Comparison of ENCODE assay signal across 21 cellular contexts in the genomic region with DNA sequence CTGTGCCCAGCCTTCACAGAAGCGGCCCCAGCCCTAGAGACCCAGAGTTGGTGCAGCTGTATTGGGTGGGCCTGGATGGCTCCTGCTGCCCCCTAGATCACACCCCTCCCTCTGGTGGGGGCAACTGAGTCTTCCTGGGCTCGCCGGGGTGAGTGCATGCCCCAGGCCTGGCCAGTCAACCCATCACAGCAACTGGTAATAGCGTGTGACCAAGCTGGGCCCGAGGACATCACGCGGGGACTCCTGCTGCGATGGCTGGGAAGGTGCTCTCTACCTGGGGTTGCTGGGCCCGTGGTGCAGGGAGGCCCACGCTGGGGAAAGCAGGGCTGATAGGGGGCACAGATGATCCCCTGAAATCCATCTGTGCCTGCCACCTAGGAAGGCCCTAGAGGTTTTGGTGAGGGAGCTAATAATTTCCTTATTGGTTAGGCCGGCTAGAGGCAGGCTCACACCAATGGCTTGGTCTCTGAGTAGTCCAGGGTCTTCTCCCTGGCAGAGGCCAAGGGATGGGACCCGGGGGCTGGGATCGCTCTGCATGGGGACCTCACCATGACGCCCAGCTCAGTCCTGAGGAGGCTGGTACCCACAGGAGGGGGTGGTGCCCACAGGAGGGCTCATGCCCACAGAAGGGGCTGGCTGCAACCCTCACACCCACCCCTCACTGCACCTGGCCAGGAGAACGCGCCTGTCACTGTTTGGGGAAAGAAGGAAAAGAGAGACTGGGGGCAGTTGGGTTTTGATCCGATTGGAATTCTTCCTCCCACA.
A peak's percentile ranks its signal among the peaks of the same experiment; 100 is the strongest.
DNase-seq lines count a peak whose midpoint lies in the region; ATAC-seq and TF ChIP-seq lines count a peak whose summit lies in the region.
"Had no signal": no experiment of that assay in that cellular context is flagged by ENCODE, and none has a peak within 500 bp of the region (broad histone marks: within the 10 kb centered on the region; RNA-seq: fewer than 3 reads in every experiment).

No MANE protein-coding gene starts in this region.

- H3K9me3 Mint-ChIP-seq in natural killer cell (no peaks in the 10 kb centered on the region), endodermal cell (no peaks in the 10 kb centered on the region)
- no peaks in the 10 kb centered on the region for H3K9me3 Mint-ChIP-seq in natural killer cell treated with Interleukin-12 subunit alpha and Interleukin-12 subunit beta and Interleukin-15 and Interleukin-18, amount 100 ng/mL, for 72 hours
- no peaks in the 10 kb centered on the region for H3K9me3 Mint-ChIP-seq in CD8-positive, alpha-beta T cell
- H3K9me3 Mint-ChIP-seq: activated T-helper 2 cell treated with anti-CD3 and anti-CD28 coated beads, Interferon-gamma antibody, Interleukin-2, Interleukin-4, amounts not matched to agents 10 μg/mL and 5 μg/mL and 100 μg/mL, durations not matched to agents 14 hours and 24 hours and 36 hours; naive B cell had no signal

- peak overlapping the region; percentile 69 for H3K18ac ChIP-seq in trophoblast cell (ENCODE audit: low read length)

- no peak overlapping the region for H3K4ac ChIP-seq in trophoblast cell (ENCODE audit: low read depth, low read length)

- no peak overlapping the region for H4K8ac ChIP-seq in trophoblast cell (ENCODE audit: low read depth, low read length)

- H3K27ac ChIP-seq in endodermal cell (ENCODE audit: low read depth, low read length) (no peak overlapping the region), trophoblast cell (ENCODE audit: low read depth, low read length) (no peak overlapping the region)
- no peak overlapping the region for H3K27ac ChIP-seq in CD8-positive, alpha-beta T cell (ENCODE audit: low read depth, low read length)
- H3K27ac ChIP-seq: C4-2B, KMS-11, SJSA1, tibial artery had no signal

- H3K9ac ChIP-seq in endodermal cell (ENCODE audit: extremely low read depth, low read length, poor library complexity, severe bottlenecking) (no peak overlapping the region), trophoblast cell (ENCODE audit: low read length) (no peak overlapping the region)
- H3K9ac ChIP-seq: KMS-11 had no signal

- H3K4me3 Mint-ChIP-seq in natural killer cell (no peak overlapping the region), endodermal cell (no peak overlapping the region)
- no peak overlapping the region for H3K4me3 Mint-ChIP-seq in natural killer cell treated with Interleukin-12 subunit alpha and Interleukin-12 subunit beta and Interleukin-15 and Interleukin-18, amount 100 ng/mL, for 72 hours
- no peak overlapping the region for H3K4me3 Mint-ChIP-seq in CD8-positive, alpha-beta T cell
- H3K4me3 Mint-ChIP-seq: activated CD4-positive, alpha-beta T cell treated with anti-CD3 and anti-CD28 coated beads for 36 hours; activated CD8-positive, alpha-beta memory T cell treated with anti-CD3 and anti-CD28 coated beads, Interleukin-2, amount 10 ng/mL, durations not matched to agents 7 days and 5 days; naive B cell had no signal

- peaks cover 18 to 35% of the 10 kb centered on the region in 2 donors for H3K4me1 Mint-ChIP-seq in natural killer cell
- H3K4me1 Mint-ChIP-seq in natural killer cell treated with Interleukin-12 subunit alpha and Interleukin-12 subunit beta and Interleukin-15 and Interleukin-18, amount 100 ng/mL, for 72 hours (ENCODE audit: low read depth in 2 of 2), result peaks cover 0 to 18% of the 10 kb centered on the region in 2 donors
- peaks cover 25% of the 10 kb centered on the region for H3K4me1 Mint-ChIP-seq in endodermal cell
- peaks cover 5% of the 10 kb centered on the region for H3K4me1 Mint-ChIP-seq in CD8-positive, alpha-beta T cell (ENCODE audit: low read depth)
- H3K4me1 Mint-ChIP-seq: activated CD4-positive, alpha-beta T cell treated with anti-CD3 and anti-CD28 coated beads for 36 hours; activated CD8-positive, alpha-beta memory T cell treated with anti-CD3 and anti-CD28 coated beads, Interleukin-2, amount 10 ng/mL, durations not matched to agents 7 days and 5 days had no signal

- no peak overlapping the region for H3K4me2 ChIP-seq in trophoblast cell (ENCODE audit: low read length)
- H3K4me2 ChIP-seq: KMS-11 had no signal

- H3K4me3 ChIP-seq in endodermal cell (ENCODE audit: low read length), result no peak overlapping the region
- H3K4me3 ChIP-seq in trophoblast cell (ENCODE audit: low read depth, low read length), result no peak overlapping the region
- H3K4me3 ChIP-seq in CD8-positive, alpha-beta T cell (ENCODE audit: low read depth, low read length), result no peak overlapping the region
- H3K4me3 ChIP-seq: SJSA1, tibial artery had no signal

- CTCF ChIA-PET in CD8-positive, alpha-beta T cell (lab: Charles Lee), result interaction anchor here (0.7 to 1.0 kb wide), 2 partner anchors 22 to 179 kb away, joined by 3 read pairs; no protein-coding TSS in a partner anchor

- H3K79me2 ChIP-seq in trophoblast cell (ENCODE audit: control insufficient read depth, insufficient read depth, low read length, poor library complexity), result no peaks in the 10 kb centered on the region

- H3K4me1 ChIP-seq in endodermal cell (ENCODE audit: control insufficient read depth, insufficient read depth, low read length), result peaks cover 3% of the 10 kb centered on the region
- H3K4me1 ChIP-seq in trophoblast cell (ENCODE audit: control insufficient read depth in 1 of 2, insufficient read depth in 2 of 2, low read length in 2 of 2), result peaks cover 9 to 23% of the 10 kb centered on the region in 2 experiments
- H3K4me1 ChIP-seq in CD8-positive, alpha-beta T cell (ENCODE audit: insufficient read depth, low read length), result no peaks in the 10 kb centered on the region

- no peak overlapping the region for H4K12ac ChIP-seq in trophoblast cell (ENCODE audit: low read depth, low read length)

- H3K79me1 ChIP-seq in trophoblast cell (ENCODE audit: low read length), result peaks cover 2% of the 10 kb centered on the region

- H2BK5ac ChIP-seq in trophoblast cell (ENCODE audit: low read depth, low read length, poor library complexity), result no peak overlapping the region

- no peak overlapping the region for H3K14ac ChIP-seq in trophoblast cell (ENCODE audit: low read length)

- H3K27me3 ChIP-seq in endodermal cell (ENCODE audit: control insufficient read depth, insufficient read depth, low read length, poor library complexity, severe bottlenecking) (no peaks in the 10 kb centered on the region), trophoblast cell (ENCODE audit: insufficient read depth, low read length) (no peaks in the 10 kb centered on the region)
- no peaks in the 10 kb centered on the region for H3K27me3 ChIP-seq in CD8-positive, alpha-beta T cell (ENCODE audit: insufficient read depth, low read length)
- H3K27me3 ChIP-seq: SJSA1, tibial artery had no signal

- TF ChIP-seq CTCF in natural killer cell (IDR thresholded peaks at IDR 0.05), result no peak
- no peak for TF ChIP-seq CTCF in endodermal cell (conservative IDR thresholded peaks at IDR 0.05)
- TF ChIP-seq CTCF in CD8-positive, alpha-beta T cell (IDR thresholded peaks at IDR 0.05), result no peak

- intact Hi-C loops in natural killer cell (cut with micrococcal nuclease), result no loop called here
- intact Hi-C loops in CD8-positive, alpha-beta T cell (cut with DNase I, micrococcal nuclease), result no loop called here

- no peaks in the 10 kb centered on the region for H3K27me3 Mint-ChIP-seq in natural killer cell (ENCODE audit: low read depth in 2 of 2)
- no peaks in the 10 kb centered on the region for H3K27me3 Mint-ChIP-seq in natural killer cell treated with Interleukin-12 subunit alpha and Interleukin-12 subunit beta and Interleukin-15 and Interleukin-18, amount 100 ng/mL, for 72 hours
- no peaks in the 10 kb centered on the region for H3K27me3 Mint-ChIP-seq in endodermal cell (ENCODE audit: insufficient read depth)
- no peaks in the 10 kb centered on the region for H3K27me3 Mint-ChIP-seq in CD8-positive, alpha-beta T cell (ENCODE audit: low read depth)
- H3K27me3 Mint-ChIP-seq: activated CD4-positive, alpha-beta T cell treated with anti-CD3 and anti-CD28 coated beads for 36 hours; activated CD8-positive, alpha-beta memory T cell treated with anti-CD3 and anti-CD28 coated beads, Interleukin-2, amount 10 ng/mL, durations not matched to agents 7 days and 5 days; naive B cell had no signal

- H2BK12ac ChIP-seq in trophoblast cell (ENCODE audit: low read length), result no peak overlapping the region

- H4K91ac ChIP-seq in trophoblast cell (ENCODE audit: low read depth, low read length), result no peak overlapping the region

- no peak overlapping the region for H3K23ac ChIP-seq in trophoblast cell (ENCODE audit: low read length)

- H3K36me3 ChIP-seq in endodermal cell (ENCODE audit: control insufficient read depth, insufficient read depth, low read length) (peaks cover 29% of the 10 kb centered on the region), trophoblast cell (ENCODE audit: control insufficient read depth in 1 of 2, insufficient read depth in 2 of 2, low read length in 2 of 2) (peaks cover 63% of the 10 kb centered on the region in 2 experiments)
- peaks cover under 1% of the 10 kb centered on the region for H3K36me3 ChIP-seq in CD8-positive, alpha-beta T cell (ENCODE audit: insufficient read depth, low read length)
- H3K36me3 ChIP-seq: tibial artery had no signal

- no peak overlapping the region for H2AFZ ChIP-seq in trophoblast cell (ENCODE audit: insufficient read depth, low read length, poor library complexity)

- no peaks in the 10 kb centered on the region for H3K36me3 Mint-ChIP-seq in natural killer cell
- no peaks in the 10 kb centered on the region for H3K36me3 Mint-ChIP-seq in natural killer cell treated with Interleukin-12 subunit alpha and Interleukin-12 subunit beta and Interleukin-15 and Interleukin-18, amount 100 ng/mL, for 72 hours
- H3K36me3 Mint-ChIP-seq in endodermal cell (ENCODE audit: low read depth), result peaks cover 19% of the 10 kb centered on the region
- H3K36me3 Mint-ChIP-seq in CD8-positive, alpha-beta T cell, result peaks cover 36% of the 10 kb centered on the region
- H3K36me3 Mint-ChIP-seq: activated CD8-positive, alpha-beta memory T cell treated with anti-CD3 and anti-CD28 coated beads, Interleukin-2, amount 10 ng/mL, durations not matched to agents 7 days and 5 days; naive B cell had no signal

- DNase-seq in natural killer cell (no peak), endodermal cell (no peak), trophoblast cell (no peak), superior temporal gyrus (ENCODE audit: extremely low spot score) (no peak), C1 segment of cervical spinal cord (lab: John Stamatoyannopoulos, UW) (no peak), NK-92 (lab: John Stamatoyannopoulos, UW; ENCODE audit: unreplicated experiment) (no peak)
- no peak for DNase-seq in natural killer cell treated with Interleukin-12 subunit alpha and Interleukin-12 subunit beta and Interleukin-15 and Interleukin-18, amount 100 ng/mL, for 72 hours (ENCODE audit: low spot score)
- DNase-seq in CD8-positive, alpha-beta T cell, result no peak
- DNase-seq: activated CD4-positive, alpha-beta T cell treated with anti-CD3 and anti-CD28 coated beads for 36 hours; activated CD8-positive, alpha-beta memory T cell treated with anti-CD3 and anti-CD28 coated beads, Interleukin-2, amount 10 ng/mL, durations not matched to agents 7 days and 5 days; cortex of kidney; left cardiac atrium; naive B cell; NCI-H146; NCI-H510A treated with DMSO at 0.1 percent for 48 hours; T-helper 1 cell; tibial artery had no signal

- H2AK5ac ChIP-seq in trophoblast cell (ENCODE audit: low read length), result no peak overlapping the region

- H3K27ac Mint-ChIP-seq in natural killer cell (peak overlapping the region; percentile 36 to 42), endodermal cell (peak overlapping the region; percentile 86)
- no peak overlapping the region for H3K27ac Mint-ChIP-seq in natural killer cell treated with Interleukin-12 subunit alpha and Interleukin-12 subunit beta and Interleukin-15 and Interleukin-18, amount 100 ng/mL, for 72 hours
- H3K27ac Mint-ChIP-seq in CD8-positive, alpha-beta T cell, result no peak overlapping the region
- H3K27ac Mint-ChIP-seq: activated CD4-positive, alpha-beta T cell treated with anti-CD3 and anti-CD28 coated beads for 36 hours; activated CD8-positive, alpha-beta memory T cell treated with anti-CD3 and anti-CD28 coated beads, Interleukin-2, amount 10 ng/mL, durations not matched to agents 7 days and 5 days; activated T-helper 2 cell treated with anti-CD3 and anti-CD28 coated beads, Interferon-gamma antibody, Interleukin-2, Interleukin-4, amounts not matched to agents 10 μg/mL and 5 μg/mL and 100 μg/mL, durations not matched to agents 14 hours and 24 hours and 36 hours had no signal

- 93 to 96% methylated on average over 6 to 16 of the region's 17 CpGs for WGBS in endodermal cell (ENCODE audit: insufficient coverage in 1 of 2, insufficient read length in 1 of 2), 2 experiments
- no CpG with 5 or more reads among the region's 17 CpGs for WGBS in trophoblast cell (ENCODE audit: extremely low coverage, insufficient coverage, insufficient read length)

- H3K9me3 ChIP-seq in endodermal cell (ENCODE audit: control insufficient read depth, low read length) (no peaks in the 10 kb centered on the region), trophoblast cell (ENCODE audit: insufficient read depth, low read depth, low read length) (no peaks in the 10 kb centered on the region)
- H3K9me3 ChIP-seq in CD8-positive, alpha-beta T cell (ENCODE audit: low read length), result no peaks in the 10 kb centered on the region
- H3K9me3 ChIP-seq: SJSA1, tibial artery had no signal

- no peak overlapping the region for H2BK120ac ChIP-seq in trophoblast cell (ENCODE audit: insufficient read depth, low read length, poor library complexity)

- POLR2A ChIA-PET in CD8-positive, alpha-beta T cell (lab: Charles Lee), result no interaction called here

- no peak for ATAC-seq in natural killer cell
- ATAC-seq in natural killer cell treated with Interleukin-12 subunit alpha and Interleukin-12 subunit beta and Interleukin-15 and Interleukin-18, amount 100 ng/mL, for 72 hours, result no peak
- no peak for ATAC-seq in CD8-positive, alpha-beta T cell
- ATAC-seq: activated CD4-positive, alpha-beta T cell treated with anti-CD3 and anti-CD28 coated beads for 36 hours; activated CD8-positive, alpha-beta memory T cell treated with anti-CD3 and anti-CD28 coated beads, Interleukin-2, amount 10 ng/mL, durations not matched to agents 7 days and 5 days; left cardiac atrium had no signal

Comparison
In these comparisons a context has a peak if more than half of its experiments do, and no peak if none do; other contexts are left out.
1. H3K27ac Mint-ChIP-seq: peak in natural killer cell (2 of 2) and endodermal cell (single experiment); none in natural killer cell treated with Interleukin-12 subunit alpha and Interleukin-12 subunit beta and Interleukin-15 and Interleukin-18, amount 100 ng/mL, for 72 hours (0 of 2) and CD8-positive, alpha-beta T cell (single experiment).